In the genomic region with DNA sequence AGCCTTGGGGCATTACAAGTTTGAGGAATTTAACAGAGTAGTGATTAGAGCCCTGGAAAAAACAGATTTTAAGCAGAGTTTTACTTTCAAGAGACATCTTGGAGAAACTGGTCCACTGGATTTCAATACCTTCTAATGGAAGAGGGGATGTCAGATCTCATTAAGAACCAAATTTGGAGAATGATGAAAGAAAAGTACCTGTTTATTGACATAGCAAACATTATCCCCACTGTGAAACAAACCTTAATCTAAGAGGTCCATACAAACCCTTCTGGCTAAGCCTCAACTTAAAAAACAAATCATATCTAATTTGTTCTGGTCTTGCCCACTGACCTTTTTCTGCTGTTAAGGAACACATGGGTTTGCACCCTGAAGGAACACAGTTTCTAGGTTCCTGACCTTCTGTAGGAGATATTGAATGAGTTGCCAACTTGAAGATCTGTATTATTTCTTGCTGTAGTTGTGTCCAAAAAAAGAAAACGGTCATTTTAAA, we compare ENCODE assay signal across 17 cellular contexts. TPM values are rescaled to one million over a fixed set of nuclear protein-coding genes. Genes with fewer than 3 reads are reported as not detected.
DNase-seq lines count a peak whose midpoint lies in the region; ATAC-seq and TF ChIP-seq lines count a peak whose summit lies in the region.
"Had no signal": no experiment of that assay in that cellular context is flagged by ENCODE, and none has a peak within 500 bp of the region (broad histone marks: within the 10 kb centered on the region; RNA-seq: fewer than 3 reads in every experiment).

No MANE protein-coding gene starts in this region.

- peaks cover 85% of the 10 kb centered on the region for H3K36me3 Mint-ChIP-seq in endodermal cell (ENCODE audit: low read depth)
- H3K36me3 Mint-ChIP-seq: CD14-positive monocyte; naive B cell; stimulated activated memory B cell treated with anti-CD40 and anti-IgM and Interleukin-4, amounts not matched to agents 10 μg/mL and 1 μg/mL and 100 μg/mL, for 72 hours had no signal

- H3K4me3 ChIP-seq in RWPE2 (ENCODE audit: severe bottlenecking) (no peak overlapping the region), endodermal cell (ENCODE audit: low read length) (no peak overlapping the region), neuronal stem cell (ENCODE audit: low read length in 2 of 2) (no peak overlapping the region), aorta (ENCODE audit: low read length in 2 of 2) (no peak overlapping the region)

- H4K91ac ChIP-seq in neuronal stem cell (ENCODE audit: low read depth, low read length, poor library complexity): no peak overlapping the region

- H3K79me1 ChIP-seq in neuronal stem cell (ENCODE audit: low read depth, low read length): no peaks in the 10 kb centered on the region

- peak overlapping the region; percentile 96 for H3K27ac ChIP-seq in RWPE2 (ENCODE audit: poor library complexity, severe bottlenecking)
- H3K27ac ChIP-seq in endodermal cell (ENCODE audit: low read depth, low read length): peak overlapping the region; percentile 81
- H3K27ac ChIP-seq in neuronal stem cell (replicated peaks; ENCODE audit: low read length): peak overlapping the region; percentile 69
- H3K27ac ChIP-seq in aorta (ENCODE audit: low read depth in 1 of 2, low read length in 2 of 2): peak overlapping the region; percentile 66 to 88

- H3K4me2 ChIP-seq in neuronal stem cell (ENCODE audit: insufficient read depth, low read length, poor library complexity, severe bottlenecking): no peak overlapping the region

- 95% methylated on average over 1 of the region's 1 CpG; no CpG with 5 or more reads in 1 of the 2 experiments for WGBS in endodermal cell (ENCODE audit: insufficient coverage in 1 of 2, insufficient read length in 1 of 2), 2 experiments
- no CpG with 5 or more reads among the region's 1 CpG for WGBS in neuronal stem cell (ENCODE audit: extremely low coverage in 2 of 2, insufficient read length in 2 of 2, insufficient replicate concordance in 1 of 2), 2 donors
- WGBS in aorta, 2 donors: 26 to 51% methylated on average over 1 of the region's 1 CpG

- DNase-seq in RWPE2 (ENCODE audit: low spot score) (no peak), endodermal cell (no peak), neuronal stem cell (ENCODE audit: low spot score) (no peak), aorta (no peak), GM19240 (ENCODE audit: insufficient read length, low spot score) (no peak), KG1 (lab: John Stamatoyannopoulos, UW) (no peak)
- no peak for DNase-seq in stimulated activated CD4-positive, alpha-beta T cell treated with anti-CD3 and anti-CD28 coated beads, Interleukin-4, amount 100 ng/mL, for 4 hours
- DNase-seq: activated CD8-positive, alpha-beta T cell treated with anti-CD3 and anti-CD28 coated beads for 36 hours; DMS79 treated with DMSO at 0.1 percent for 48 hours; KBM-7; left colon; naive B cell; NCI-H1105 treated with DMSO at 0.1 percent for 48 hours; right cardiac atrium had no signal

- no peak overlapping the region for H2BK12ac ChIP-seq in neuronal stem cell (ENCODE audit: low read length)

- no peak overlapping the region for H3K18ac ChIP-seq in neuronal stem cell (ENCODE audit: low read length)

- H3K36me3 ChIP-seq in RWPE2 (ENCODE audit: low read depth): peaks cover 97% of the 10 kb centered on the region
- peaks cover 94% of the 10 kb centered on the region for H3K36me3 ChIP-seq in endodermal cell (ENCODE audit: control insufficient read depth, insufficient read depth, low read length)
- peaks cover 9 to 59% of the 10 kb centered on the region in 2 donors for H3K36me3 ChIP-seq in neuronal stem cell (replicated peaks in 1 of 2; ENCODE audit: control insufficient read depth in 2 of 2, insufficient read depth in 2 of 2, low read length in 2 of 2)
- H3K36me3 ChIP-seq in aorta (ENCODE audit: control insufficient read depth in 1 of 2, insufficient read depth in 2 of 2, low read length in 1 of 2): no peaks in the 10 kb centered on the region

- ATAC-seq in RWPE2 (ENCODE audit: low read depth): no peak
- ATAC-seq in aorta (ENCODE audit: low FRiP score): no peak
- ATAC-seq: activated CD8-positive, alpha-beta T cell treated with anti-CD3 and anti-CD28 coated beads for 36 hours; left colon; stimulated activated memory B cell treated with anti-CD40 and anti-IgM and Interleukin-4, amounts not matched to agents 10 μg/mL and 1 μg/mL and 100 μg/mL, for 72 hours had no signal

- H2BK5ac ChIP-seq in neuronal stem cell (ENCODE audit: low read length): no peak overlapping the region

- H3K27me3 Mint-ChIP-seq in endodermal cell (ENCODE audit: insufficient read depth): no peaks in the 10 kb centered on the region

- no peaks in the 10 kb centered on the region for H3K27me3 ChIP-seq in RWPE2 (ENCODE audit: insufficient read depth, poor library complexity, severe bottlenecking)
- H3K27me3 ChIP-seq in endodermal cell (ENCODE audit: control insufficient read depth, insufficient read depth, low read length, poor library complexity, severe bottlenecking): no peaks in the 10 kb centered on the region
- H3K27me3 ChIP-seq in neuronal stem cell (ENCODE audit: control insufficient read depth in 3 of 3, insufficient read depth in 3 of 3, low read depth in 1 of 3, low read length in 3 of 3): no peaks in the 10 kb centered on the region
- no peaks in the 10 kb centered on the region for H3K27me3 ChIP-seq in aorta (ENCODE audit: control insufficient read depth in 1 of 2, insufficient read depth in 2 of 2, low read length in 1 of 2)

- no peak for TF ChIP-seq CTCF in RWPE2 (IDR thresholded peaks at IDR 0.05; ENCODE audit: poor library complexity, severe bottlenecking)
- TF ChIP-seq CTCF in endodermal cell (conservative IDR thresholded peaks at IDR 0.05): no peak

- intact Hi-C loops in aorta (cut with DNase I): no loop called here

- no peak overlapping the region for H2BK15ac ChIP-seq in neuronal stem cell (ENCODE audit: low read length)

- no peak overlapping the region for H3K4ac ChIP-seq in neuronal stem cell (ENCODE audit: low read length)

- H3K9me3 ChIP-seq in RWPE2 (ENCODE audit: severe bottlenecking) (no peaks in the 10 kb centered on the region), endodermal cell (ENCODE audit: control insufficient read depth, low read length) (no peaks in the 10 kb centered on the region), neuronal stem cell (replicated peaks in 1 of 2; ENCODE audit: control insufficient read depth in 2 of 2, insufficient read depth in 1 of 2, low read depth in 1 of 2, low read length in 2 of 2) (no peaks in the 10 kb centered on the region), aorta (ENCODE audit: control insufficient read depth, low read length) (no peaks in the 10 kb centered on the region)

- peak overlapping the region; percentile 54 for H2AFZ ChIP-seq in neuronal stem cell (ENCODE audit: low read length)

- no peak overlapping the region for H2BK120ac ChIP-seq in neuronal stem cell (ENCODE audit: low read depth, low read length)

- no peak overlapping the region for H2AK5ac ChIP-seq in neuronal stem cell (ENCODE audit: low read depth, low read length)

- peaks cover 54% of the 10 kb centered on the region for H3K4me1 Mint-ChIP-seq in endodermal cell
- H3K4me1 Mint-ChIP-seq: CD14-positive monocyte; naive B cell; stimulated activated memory B cell treated with anti-CD40 and anti-IgM and Interleukin-4, amounts not matched to agents 10 μg/mL and 1 μg/mL and 100 μg/mL, for 72 hours had no signal

- H3K9ac ChIP-seq in endodermal cell (ENCODE audit: extremely low read depth, low read length, poor library complexity, severe bottlenecking): no peak overlapping the region
- H3K9ac ChIP-seq in neuronal stem cell (ENCODE audit: low read depth, low read length, poor library complexity): no peak overlapping the region

- no peaks in the 10 kb centered on the region for H3K9me3 Mint-ChIP-seq in endodermal cell
- H3K9me3 Mint-ChIP-seq: activated CD8-positive, alpha-beta T cell treated with anti-CD3 and anti-CD28 coated beads for 36 hours; activated T-helper 2 cell treated with anti-CD3 and anti-CD28 coated beads, Interferon-gamma antibody, Interleukin-2, Interleukin-4, amounts not matched to agents 10 μg/mL and 5 μg/mL and 100 μg/mL, durations not matched to agents 14 hours and 24 hours and 36 hours; naive B cell; stimulated activated memory B cell treated with anti-CD40 and anti-IgM and Interleukin-4, amounts not matched to agents 10 μg/mL and 1 μg/mL and 100 μg/mL, for 72 hours had no signal

- peak overlapping the region; percentile 22 for H3K27ac Mint-ChIP-seq in endodermal cell
- H3K27ac Mint-ChIP-seq: activated CD8-positive, alpha-beta T cell treated with anti-CD3 and anti-CD28 coated beads for 36 hours; activated T-helper 2 cell treated with anti-CD3 and anti-CD28 coated beads, Interferon-gamma antibody, Interleukin-2, Interleukin-4, amounts not matched to agents 10 μg/mL and 5 μg/mL and 100 μg/mL, durations not matched to agents 14 hours and 24 hours and 36 hours; CD14-positive monocyte; naive B cell; stimulated activated memory B cell treated with anti-CD40 and anti-IgM and Interleukin-4, amounts not matched to agents 10 μg/mL and 1 μg/mL and 100 μg/mL, for 72 hours had no signal

- H3K23ac ChIP-seq in neuronal stem cell (ENCODE audit: low read depth, low read length, poor library complexity): no peak overlapping the region

- H3K4me1 ChIP-seq in RWPE2 (ENCODE audit: insufficient read depth, poor library complexity, severe bottlenecking): peaks cover 72% of the 10 kb centered on the region
- peaks cover 7% of the 10 kb centered on the region for H3K4me1 ChIP-seq in endodermal cell (ENCODE audit: control insufficient read depth, insufficient read depth, low read length)
- H3K4me1 ChIP-seq in neuronal stem cell (ENCODE audit: control insufficient read depth in 2 of 2, insufficient read depth in 1 of 2, low read depth in 1 of 2, low read length in 2 of 2): peaks cover 22 to 27% of the 10 kb centered on the region in 2 donors
- peaks cover 2 to 6% of the 10 kb centered on the region in 2 donors for H3K4me1 ChIP-seq in aorta (ENCODE audit: control insufficient read depth in 1 of 2, insufficient read depth in 2 of 2, low read length in 2 of 2)

- H3K14ac ChIP-seq in neuronal stem cell (ENCODE audit: low read length): no peak overlapping the region

- H4K8ac ChIP-seq in neuronal stem cell (ENCODE audit: low read depth, low read length): no peak overlapping the region

- H3K4me3 Mint-ChIP-seq in endodermal cell: no peak overlapping the region
- H3K4me3 Mint-ChIP-seq: activated CD8-positive, alpha-beta T cell treated with anti-CD3 and anti-CD28 coated beads for 36 hours; CD14-positive monocyte; naive B cell; stimulated activated memory B cell treated with anti-CD40 and anti-IgM and Interleukin-4, amounts not matched to agents 10 μg/mL and 1 μg/mL and 100 μg/mL, for 72 hours had no signal

RNA-seq across cellular contexts. Expression of gene LAMB1, which starts 53.5 kb away (rescaled TPM):
- total RNA-seq in endodermal cell (100 to 1,000 TPM; 192 to 209 TPM), aorta (100 to 1,000 TPM; 120 to 196 TPM)
- 98.4 TPM for polyA plus RNA-seq in endodermal cell (2013, experiment 1 of 2)
- 115 TPM for polyA plus RNA-seq in endodermal cell (2013, experiment 2 of 2)
- 98.3 TPM for polyA plus RNA-seq in neuronal stem cell (2013, experiment 1 of 2)
- polyA plus RNA-seq in neuronal stem cell (2013, experiment 2 of 2): 101 TPM
- 100 to 1,000 TPM in 1 of 2 donors, 10 to 100 TPM in 1; 32.3 to 237 TPM for polyA plus RNA-seq in aorta

RNA-seq across cellular contexts. Expression of gene DLD, which starts 58.5 kb away (rescaled TPM):
- total RNA-seq in endodermal cell (10 to 100 TPM; 82.4 to 82.5 TPM), aorta (10 to 100 TPM; 53.5 to 54.0 TPM)
- 91.3 TPM for polyA plus RNA-seq in endodermal cell (2013, experiment 1 of 2)
- polyA plus RNA-seq in endodermal cell (2013, experiment 2 of 2): 75.3 TPM
- polyA plus RNA-seq in neuronal stem cell (2013, experiment 1 of 2): 92.1 TPM
- 90.9 TPM for polyA plus RNA-seq in neuronal stem cell (2013, experiment 2 of 2)
- polyA plus RNA-seq in aorta: 10 to 100 TPM; 48.8 to 69.4 TPM
